1 cellular context compared by ENCODE assay signal in the genomic region with DNA sequence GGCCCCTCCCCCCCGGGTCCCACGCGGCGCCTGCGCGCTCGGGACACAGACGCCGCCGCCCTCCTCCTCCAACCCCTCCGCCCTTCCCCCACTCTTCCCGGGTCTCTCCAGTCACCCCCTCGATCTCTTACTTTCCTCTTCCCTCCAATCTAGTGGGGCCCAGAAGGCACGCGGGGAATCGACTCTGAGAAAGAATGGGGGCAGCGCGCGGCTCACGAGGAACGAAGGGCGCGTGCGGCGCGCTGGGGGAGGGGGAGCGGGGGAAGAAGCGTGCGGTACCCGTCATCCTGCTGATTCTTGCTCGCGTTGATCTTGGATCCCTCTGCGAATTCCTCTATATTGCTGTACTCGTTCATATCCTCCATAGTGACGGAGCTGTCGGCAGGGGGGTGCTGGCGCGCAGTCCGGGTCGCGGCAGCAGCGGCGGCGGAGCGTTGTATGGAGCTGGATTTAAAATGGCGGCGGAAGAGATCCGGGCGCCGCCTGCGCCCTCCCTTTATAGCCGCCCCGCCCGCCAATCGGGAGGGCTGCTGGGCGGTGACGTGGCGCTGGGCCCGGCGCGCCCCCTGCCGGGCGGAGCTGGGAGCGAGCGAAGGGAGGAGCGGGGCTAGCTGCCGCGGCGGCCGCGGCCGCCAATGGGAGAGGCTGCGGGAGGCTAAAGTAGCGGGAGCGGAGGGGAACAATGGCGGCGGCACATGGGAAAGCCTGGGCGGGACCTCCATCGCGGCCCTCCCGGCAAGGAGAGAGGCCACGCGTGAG.
A peak's percentile ranks its signal among the peaks of the same experiment; 100 is the strongest.
TF ChIP-seq lines count a peak whose summit lies in the region.

No MANE protein-coding gene starts in this region.

TF ChIP-seq in GM12878, 131 proteins besides CTCF, POLR2A, EP300 and RAD21 (continued from another document):
- TF ChIP-seq, protein P1, sequence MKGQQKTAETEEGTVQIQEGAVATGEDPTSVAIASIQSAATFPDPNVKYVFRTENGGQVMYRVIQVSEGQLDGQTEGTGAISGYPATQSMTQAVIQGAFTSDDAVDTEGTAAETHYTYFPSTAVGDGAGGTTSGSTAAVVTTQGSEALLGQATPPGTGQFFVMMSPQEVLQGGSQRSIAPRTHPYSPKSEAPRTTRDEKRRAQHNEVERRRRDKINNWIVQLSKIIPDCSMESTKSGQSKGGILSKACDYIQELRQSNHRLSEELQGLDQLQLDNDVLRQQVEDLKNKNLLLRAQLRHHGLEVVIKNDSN (IDR thresholded peaks at IDR 0.05; ENCODE audit: borderline replicate concordance, extremely low read length, insufficient read depth, low read depth, low read length): no peak
- no peak for TF ChIP-seq ZNF274 (IDR thresholded peaks at IDR 0.05; ENCODE audit: insufficient read depth, insufficient read length)
- TF ChIP-seq, protein P2, sequence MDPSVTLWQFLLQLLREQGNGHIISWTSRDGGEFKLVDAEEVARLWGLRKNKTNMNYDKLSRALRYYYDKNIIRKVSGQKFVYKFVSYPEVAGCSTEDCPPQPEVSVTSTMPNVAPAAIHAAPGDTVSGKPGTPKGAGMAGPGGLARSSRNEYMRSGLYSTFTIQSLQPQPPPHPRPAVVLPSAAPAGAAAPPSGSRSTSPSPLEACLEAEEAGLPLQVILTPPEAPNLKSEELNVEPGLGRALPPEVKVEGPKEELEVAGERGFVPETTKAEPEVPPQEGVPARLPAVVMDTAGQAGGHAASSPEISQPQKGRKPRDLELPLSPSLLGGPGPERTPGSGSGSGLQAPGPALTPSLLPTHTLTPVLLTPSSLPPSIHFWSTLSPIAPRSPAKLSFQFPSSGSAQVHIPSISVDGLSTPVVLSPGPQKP (IDR thresholded peaks at IDR 0.05; ENCODE audit: low read depth, low read length): no peak; the same call in 1 of the 2 replicates
- no peak for TF ChIP-seq SREBF2 (IDR thresholded peaks at IDR 0.05; ENCODE audit: low read length)
- TF ChIP-seq, protein P3, sequence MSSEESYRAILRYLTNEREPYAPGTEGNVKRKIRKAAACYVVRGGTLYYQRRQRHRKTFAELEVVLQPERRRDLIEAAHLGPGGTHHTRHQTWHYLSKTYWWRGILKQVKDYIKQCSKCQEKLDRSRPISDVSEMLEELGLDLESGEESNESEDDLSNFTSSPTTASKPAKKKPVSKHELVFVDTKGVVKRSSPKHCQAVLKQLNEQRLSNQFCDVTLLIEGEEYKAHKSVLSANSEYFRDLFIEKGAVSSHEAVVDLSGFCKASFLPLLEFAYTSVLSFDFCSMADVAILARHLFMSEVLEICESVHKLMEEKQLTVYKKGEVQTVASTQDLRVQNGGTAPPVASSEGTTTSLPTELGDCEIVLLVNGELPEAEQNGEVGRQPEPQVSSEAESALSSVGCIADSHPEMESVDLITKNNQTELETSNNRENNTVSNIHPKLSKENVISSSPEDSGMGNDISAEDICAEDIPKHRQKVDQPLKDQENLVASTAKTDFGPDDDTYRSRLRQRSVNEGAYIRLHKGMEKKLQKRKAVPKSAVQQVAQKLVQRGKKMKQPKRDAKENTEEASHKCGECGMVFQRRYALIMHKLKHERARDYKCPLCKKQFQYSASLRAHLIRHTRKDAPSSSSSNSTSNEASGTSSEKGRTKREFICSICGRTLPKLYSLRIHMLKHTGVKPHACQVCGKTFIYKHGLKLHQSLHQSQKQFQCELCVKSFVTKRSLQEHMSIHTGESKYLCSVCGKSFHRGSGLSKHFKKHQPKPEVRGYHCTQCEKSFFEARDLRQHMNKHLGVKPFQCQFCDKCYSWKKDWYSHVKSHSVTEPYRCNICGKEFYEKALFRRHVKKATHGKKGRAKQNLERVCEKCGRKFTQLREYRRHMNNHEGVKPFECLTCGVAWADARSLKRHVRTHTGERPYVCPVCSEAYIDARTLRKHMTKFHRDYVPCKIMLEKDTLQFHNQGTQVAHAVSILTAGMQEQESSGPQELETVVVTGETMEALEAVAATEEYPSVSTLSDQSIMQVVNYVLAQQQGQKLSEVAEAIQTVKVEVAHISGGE (CRISPR knock-in tag; IDR thresholded peaks at IDR 0.05): no peak
- TF ChIP-seq, protein P4, sequence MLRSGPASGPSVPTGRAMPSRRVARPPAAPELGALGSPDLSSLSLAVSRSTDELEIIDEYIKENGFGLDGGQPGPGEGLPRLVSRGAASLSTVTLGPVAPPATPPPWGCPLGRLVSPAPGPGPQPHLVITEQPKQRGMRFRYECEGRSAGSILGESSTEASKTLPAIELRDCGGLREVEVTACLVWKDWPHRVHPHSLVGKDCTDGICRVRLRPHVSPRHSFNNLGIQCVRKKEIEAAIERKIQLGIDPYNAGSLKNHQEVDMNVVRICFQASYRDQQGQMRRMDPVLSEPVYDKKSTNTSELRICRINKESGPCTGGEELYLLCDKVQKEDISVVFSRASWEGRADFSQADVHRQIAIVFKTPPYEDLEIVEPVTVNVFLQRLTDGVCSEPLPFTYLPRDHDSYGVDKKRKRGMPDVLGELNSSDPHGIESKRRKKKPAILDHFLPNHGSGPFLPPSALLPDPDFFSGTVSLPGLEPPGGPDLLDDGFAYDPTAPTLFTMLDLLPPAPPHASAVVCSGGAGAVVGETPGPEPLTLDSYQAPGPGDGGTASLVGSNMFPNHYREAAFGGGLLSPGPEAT (IDR thresholded peaks at IDR 0.05; ENCODE audit: low read depth): peak; percentile 2; the same call in 1 of the 2 replicates
- TF ChIP-seq NRF1 (conservative IDR thresholded peaks at IDR 0.05; ENCODE audit: low read depth, low read length): 0 out of 2 replicates have a peak, but pooled peaks have one; percentile 34
- TF ChIP-seq ZBED1 (IDR thresholded peaks at IDR 0.05; ENCODE audit: borderline replicate concordance): peak; percentile 27; the same call in 1 of the 2 replicates
- no peak for TF ChIP-seq TCF7 (IDR thresholded peaks at IDR 0.05; ENCODE audit: borderline replicate concordance)
- no peak for TF ChIP-seq NFIC (IDR thresholded peaks at IDR 0.05; ENCODE audit: low read depth, low read length)
- TF ChIP-seq, protein P5, sequence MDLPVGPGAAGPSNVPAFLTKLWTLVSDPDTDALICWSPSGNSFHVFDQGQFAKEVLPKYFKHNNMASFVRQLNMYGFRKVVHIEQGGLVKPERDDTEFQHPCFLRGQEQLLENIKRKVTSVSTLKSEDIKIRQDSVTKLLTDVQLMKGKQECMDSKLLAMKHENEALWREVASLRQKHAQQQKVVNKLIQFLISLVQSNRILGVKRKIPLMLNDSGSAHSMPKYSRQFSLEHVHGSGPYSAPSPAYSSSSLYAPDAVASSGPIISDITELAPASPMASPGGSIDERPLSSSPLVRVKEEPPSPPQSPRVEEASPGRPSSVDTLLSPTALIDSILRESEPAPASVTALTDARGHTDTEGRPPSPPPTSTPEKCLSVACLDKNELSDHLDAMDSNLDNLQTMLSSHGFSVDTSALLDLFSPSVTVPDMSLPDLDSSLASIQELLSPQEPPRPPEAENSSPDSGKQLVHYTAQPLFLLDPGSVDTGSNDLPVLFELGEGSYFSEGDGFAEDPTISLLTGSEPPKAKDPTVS (IDR thresholded peaks at IDR 0.05; ENCODE audit: low read depth, low read length): no peak
- no peak for TF ChIP-seq SUPT20H (IDR thresholded peaks at IDR 0.05; ENCODE audit: borderline replicate concordance, control insufficient read depth, low read depth, low read length)
- TF ChIP-seq STAT3 (IDR thresholded peaks at IDR 0.05; ENCODE audit: low read depth, low read length): no peak
- peak; percentile 85 for TF ChIP-seq MYC (IDR thresholded peaks at IDR 0.05; ENCODE audit: insufficient read depth, insufficient read length, insufficient replicate concordance, low read length, severe bottlenecking)
- TF ChIP-seq CREB1 (IDR thresholded peaks at IDR 0.05; ENCODE audit: low read depth): peak; percentile 97
- TF ChIP-seq SIN3A (IDR thresholded peaks at IDR 0.05; ENCODE audit: low read depth, low read length): peak; percentile 59
- TF ChIP-seq CHD1 (IDR thresholded peaks at IDR 0.05; ENCODE audit: low read depth, low read length): no peak; the same call in none of the 2 replicates
- TF ChIP-seq RUNX3 (IDR thresholded peaks at IDR 0.05; ENCODE audit: low read length): no peak
- TF ChIP-seq NR2C2 (IDR thresholded peaks at IDR 0.05; ENCODE audit: borderline replicate concordance, control insufficient read depth, insufficient read length, low read depth): no peak
- TF ChIP-seq HDAC2 (IDR thresholded peaks at IDR 0.05): no peak
- no peak for TF ChIP-seq NFXL1 (IDR thresholded peaks at IDR 0.05; ENCODE audit: borderline replicate concordance)
